In genomic region chr19:511101-511841, GRCh38 we compare ENCODE assay signal across 8 cellular contexts. TPM values are rescaled to one million over a fixed set of nuclear protein-coding genes. Genes with fewer than 3 reads are reported as not detected.
DNase-seq lines count a peak whose midpoint lies in the region; ATAC-seq and TF ChIP-seq lines count a peak whose summit lies in the region.

No MANE protein-coding gene starts in this region.

- CTCF ChIA-PET in IMR-90 (lab: Yijun Ruan, JAX), result interaction anchor here (0.9 to 1.5 kb wide), 4 partner anchors 11 to 22 kb away, joined by 3 to 11 read pairs (median 4); partner anchors contain the start of gene CDC34

- POLR2A ChIA-PET in IMR-90 (lab: Charles Lee; ENCODE audit: unreplicated experiment), result no interaction called here

- no peak overlapping the region for H2BK120ac ChIP-seq in IMR-90 (ENCODE audit: low read depth, low read length)

- peaks cover 10% of the 10 kb centered on the region for H4K20me1 ChIP-seq in IMR-90 (ENCODE audit: insufficient read depth, low read length)

- H3K27ac ChIP-seq in IMR-90 (ENCODE audit: insufficient read depth, low read length), result 0 out of 2 replicates have a peak overlapping the region, but pooled peaks have one; percentile 10
- peak overlapping the region; percentile 75 to 78 (median 76) for H3K27ac ChIP-seq in Peyer's patch
- peak overlapping the region in 11 of 12 donors; percentile 10 to 90 (median 76) for H3K27ac ChIP-seq in heart left ventricle

- no peak overlapping the region for H2BK20ac ChIP-seq in IMR-90 (ENCODE audit: low read depth, low read length)

- no peak overlapping the region for H3K4me2 ChIP-seq in IMR-90 (ENCODE audit: low read depth, low read length)

- ATAC-seq in IMR-90 (ENCODE audit: low read depth), result no peak
- ATAC-seq in heart left ventricle, result peak in 1 of 4 donors; percentile 36
- no peak for ATAC-seq in GM21576 (IDR thresholded peaks at IDR 0.05; ENCODE audit: unreplicated experiment)
- no peak for ATAC-seq in GM21737 (IDR thresholded peaks at IDR 0.05; ENCODE audit: unreplicated experiment)

- WGBS in IMR-90 (ENCODE audit: extremely low coverage in 2 of 2, insufficient read length in 1 of 2), 2 experiments, result 67% methylated on average over 6 of the region's 29 CpGs; no CpG with 5 or more reads in 1 of the 2 experiments
- 55 to 70% (median 61%) methylated on average over 29 of the region's 29 CpGs for WGBS in heart left ventricle, 4 donors

- H2BK15ac ChIP-seq in IMR-90 (ENCODE audit: low read depth, low read length), result no peak overlapping the region

- no peaks in the 10 kb centered on the region for H3K9me3 ChIP-seq in IMR-90 (ENCODE audit: control insufficient read depth, insufficient read depth, low read length)
- H3K9me3 ChIP-seq in Peyer's patch, result no peaks in the 10 kb centered on the region
- no peaks in the 10 kb centered on the region for H3K9me3 ChIP-seq in heart left ventricle

- intact Hi-C loops in IMR-90 (cut with micrococcal nuclease) (loop anchor here (2.0 kb wide), 1 partner anchor 22 kb away; no protein-coding TSS in a partner anchor), heart left ventricle (cut with DNase I) (no loop called here)

- TF ChIP-seq CTCF in IMR-90 (conservative IDR thresholded peaks at IDR 0.05; ENCODE audit: low read depth, low read length) (no peak), Peyer's patch (IDR thresholded peaks at IDR 0.05) (no peak), heart left ventricle (IDR thresholded peaks at IDR 0.05) (no peak)

- H3K79me1 ChIP-seq in IMR-90 (ENCODE audit: low read depth in 1 of 2, low read length in 2 of 2), result peaks cover 4 to 43% of the 10 kb centered on the region in 2 experiments

- dilution Hi-C loops in IMR-90 (cut with HindIII; ENCODE audit: low sequenced_read_pairs, unreplicated experiment), result no loop called here

- H3K23ac ChIP-seq in IMR-90 (ENCODE audit: low read depth, low read length), result no peak overlapping the region

- H3K4me1 ChIP-seq in IMR-90 (ENCODE audit: control insufficient read depth, insufficient read depth, low read length) (peaks cover 11% of the 10 kb centered on the region), Peyer's patch (peaks cover 5 to 35% (median 17%) of the 10 kb centered on the region in 4 donors), heart left ventricle (peaks cover 6 to 49% (median 25%) of the 10 kb centered on the region in 12 donors)

- no peak overlapping the region for H3K9ac ChIP-seq in IMR-90 (ENCODE audit: low read depth, low read length)

- peak overlapping the region in 1 of 2 experiments; percentile 54; a peak in 1 of 4 replicates for H4K8ac ChIP-seq in IMR-90 (ENCODE audit: low read depth in 2 of 2, low read length in 2 of 2)

- in situ Hi-C loops in IMR-90 (cut with MboI; ENCODE audit: low sequenced_read_pairs), result no loop called here

- H3K9me1 ChIP-seq in IMR-90 (ENCODE audit: insufficient read depth, low read length), result peaks cover 8% of the 10 kb centered on the region; the same call in 1 of the 2 replicates

- no peak overlapping the region for H3K4ac ChIP-seq in IMR-90 (ENCODE audit: low read depth, low read length)

- no peak overlapping the region for H3K4me3 ChIP-seq in IMR-90 (ENCODE audit: insufficient read depth, low read depth, low read length)
- peak overlapping the region; percentile 25 to 45 (median 36) for H3K4me3 ChIP-seq in Peyer's patch
- H3K4me3 ChIP-seq in heart left ventricle, result peak overlapping the region in 8 of 12 donors; percentile 12 to 45 (median 34)

- no peak overlapping the region for H3K56ac ChIP-seq in IMR-90 (ENCODE audit: extremely low read depth, insufficient read depth, low read length)

- H2BK5ac ChIP-seq in IMR-90 (ENCODE audit: low read depth, low read length, poor library complexity, severe bottlenecking), result peak overlapping the region; percentile 7

- H3K36me3 ChIP-seq in IMR-90 (ENCODE audit: control insufficient read depth, insufficient read depth, low read length), result peaks cover 12% of the 10 kb centered on the region
- peaks cover 0 to 6% (median 0%) of the 10 kb centered on the region in 3 donors for H3K36me3 ChIP-seq in Peyer's patch
- peaks cover 0 to 14% (median 8%) of the 10 kb centered on the region in 9 donors for H3K36me3 ChIP-seq in heart left ventricle

- peak overlapping the region; percentile 57 for H2AFZ ChIP-seq in IMR-90 (replicated peaks; ENCODE audit: low read length, poor library complexity)

- H3K18ac ChIP-seq in IMR-90 (ENCODE audit: low read depth, low read length), result no peak overlapping the region

- no peak overlapping the region for H3K14ac ChIP-seq in IMR-90 (replicated peaks; ENCODE audit: low read depth, low read length)

- DNase-seq in IMR-90, result peak; percentile 36
- peak; percentile 75 to 91 (median 79) for DNase-seq in Peyer's patch
- DNase-seq in activated effector memory CD4-positive, alpha-beta T cell treated with Interleukin-2 at 50 U/mL for 16 hours, result peak; percentile 82
- peak in 4 of 5 donors; percentile 44 to 77 (median 68) for DNase-seq in heart left ventricle
- peak; percentile 52 to 71 for DNase-seq in stimulated activated CD4-positive, alpha-beta T cell treated with anti-CD3 and anti-CD28 coated beads, Interleukin-15, amount 100 ng/mL, for 1 hour (ENCODE audit: low read depth in 1 of 2, low spot score in 1 of 2)
- no peak for DNase-seq in globus pallidus (ENCODE audit: low spot score)

- no TSS peak for BruUV-seq in IMR-90 (replicated peaks; lab: Mats Ljungman, UMichigan)

- H4K5ac ChIP-seq in IMR-90 (ENCODE audit: low read depth, low read length), result no peak overlapping the region; the same call in 1 of the 2 replicates

- H3K27me3 ChIP-seq in IMR-90 (ENCODE audit: control insufficient read depth, insufficient read depth, low read length) (no peaks in the 10 kb centered on the region), Peyer's patch (no peaks in the 10 kb centered on the region), heart left ventricle (no peaks in the 10 kb centered on the region)

- TF ChIP-seq POLR2A in IMR-90 (IDR thresholded peaks at IDR 0.05; ENCODE audit: low read depth, low read length) (no peak), Peyer's patch (IDR thresholded peaks at IDR 0.05) (peak in 1 of 2 donors; percentile 40), heart left ventricle (IDR thresholded peaks at IDR 0.05) (no peak)

- TF ChIP-seq RAD21 in IMR-90 (IDR thresholded peaks at IDR 0.05; ENCODE audit: low read length), result no peak

- no peak overlapping the region; the same call in 1 of the 2 replicates for H2AK5ac ChIP-seq in IMR-90 (ENCODE audit: low read depth, low read length)

- H4K91ac ChIP-seq in IMR-90 (ENCODE audit: insufficient read depth, low read depth, low read length), result no peak overlapping the region

- peak overlapping the region; percentile 55 for H2AK9ac ChIP-seq in IMR-90 (replicated peaks; ENCODE audit: low read depth, low read length, poor library complexity)

TF ChIP-seq in IMR-90, 13 proteins besides CTCF, POLR2A, EP300 and RAD21 (continues in another document):
- TF ChIP-seq SMC3 (IDR thresholded peaks at IDR 0.05; ENCODE audit: low read depth, low read length) (no peak), NFE2L2 (IDR thresholded peaks at IDR 0.05; ENCODE audit: low read depth, low read length) (no peak), MAZ (IDR thresholded peaks at IDR 0.05; ENCODE audit: borderline replicate concordance, low read depth, low read length) (no peak), RFX5 (IDR thresholded peaks at IDR 0.05; ENCODE audit: low read depth, low read length) (no peak)

RNA-seq across cellular contexts. Expression of gene TPGS1, which starts 4.0 kb away (rescaled TPM):
- total RNA-seq in IMR-90 (2012; rRNA removed) (2.7 and 4.2 TPM in 2 replicates), Peyer's patch (10 to 100 TPM; 11.6 to 35.7 (median 24.2) TPM), heart left ventricle (10 to 100 TPM in 8 of 9 donors, 1 to 10 TPM in 1; 5.7 to 39.3 (median 11.3) TPM)
- polyA plus RNA-seq in IMR-90 (2012; rRNA removed) (6.3 and 13.9 TPM in 2 replicates), heart left ventricle (10 to 100 TPM; 18.3 to 18.6 TPM)
- 13.7 and 31.3 TPM in 2 replicates for polyA plus RNA-seq in IMR-90 (2012; cell fraction: cytosol; rRNA removed)
- polyA plus RNA-seq in IMR-90 (2012; cell fraction: nucleus; rRNA removed; ENCODE audit: low replicate concordance), result 5.7 and 24.7 TPM in 2 replicates

RNA-seq across cellular contexts. Expression of gene MADCAM1, which starts 15.0 kb away (rescaled TPM):
- total RNA-seq in IMR-90 (2012; rRNA removed), result not detected in 2 replicates
- 0.24 and 0.26 TPM in 2 replicates for polyA plus RNA-seq in IMR-90 (2012; rRNA removed)
- 0.35 TPM in 1 of 2 replicates, not detected in the other for polyA plus RNA-seq in IMR-90 (2012; cell fraction: cytosol; rRNA removed)
- polyA plus RNA-seq in IMR-90 (2012; cell fraction: nucleus; rRNA removed; ENCODE audit: low replicate concordance), result 1.1 and 2.5 TPM in 2 replicates
- total RNA-seq in Peyer's patch, result 10 to 100 TPM in 1 of 4 donors, 1 to 10 TPM in 3; 1.4 to 25.6 (median 5.1) TPM
- under 1 TPM in 8 of 9 donors, not detected in 1; 0.23 to 0.56 (median 0.36) TPM for total RNA-seq in heart left ventricle
- polyA plus RNA-seq in heart left ventricle, result under 1 TPM; 0.04 to 0.61 TPM

RNA-seq across cellular contexts. Expression of gene CDC34, which starts 20.3 kb away (rescaled TPM):
- total RNA-seq in IMR-90 (2012; rRNA removed) (35.7 and 39.2 TPM in 2 replicates), Peyer's patch (10 to 100 TPM; 65.6 to 91.1 (median 75.2) TPM), heart left ventricle (100 to 1,000 TPM in 3 of 9 donors, 10 to 100 TPM in 6; 61.9 to 200 (median 84.6) TPM)
- polyA plus RNA-seq in IMR-90 (2012; rRNA removed) (68.9 and 80.8 TPM in 2 replicates), heart left ventricle (100 to 1,000 TPM; 122 to 148 TPM)
- polyA plus RNA-seq in IMR-90 (2012; cell fraction: cytosol; rRNA removed), result 94.6 and 103 TPM in 2 replicates
- polyA plus RNA-seq in IMR-90 (2012; cell fraction: nucleus; rRNA removed; ENCODE audit: low replicate concordance), result 46.7 and 97.7 TPM in 2 replicates

RNA-seq across cellular contexts. Expression of gene GZMM, which starts 32.6 kb away (rescaled TPM):
- total RNA-seq in IMR-90 (2012; rRNA removed) (not detected in 2 replicates), Peyer's patch (1 to 10 TPM in 2 of 4 donors, not detected in 2; 2.8 to 4.0 TPM), heart left ventricle (1 to 10 TPM in 2 of 9 donors, under 1 TPM in 2, not detected in 5; 0.40 to 3.0 (median 0.87) TPM)
- polyA plus RNA-seq in IMR-90 (2012; rRNA removed) (0.11 and 0.24 TPM in 2 replicates), heart left ventricle (under 1 TPM; 0.12 to 0.34 TPM)
- 0.23 and 0.81 TPM in 2 replicates for polyA plus RNA-seq in IMR-90 (2012; cell fraction: cytosol; rRNA removed)
- 0.11 and 0.50 TPM in 2 replicates for polyA plus RNA-seq in IMR-90 (2012; cell fraction: nucleus; rRNA removed; ENCODE audit: low replicate concordance)

RNA-seq across cellular contexts. Expression of gene SHC2, which starts 50.4 kb away (rescaled TPM):
- under 0.01 TPM in 1 of 2 replicates, not detected in the other for total RNA-seq in IMR-90 (2012; rRNA removed)
- 0.68 and 0.72 TPM in 2 replicates for polyA plus RNA-seq in IMR-90 (2012; rRNA removed)
- 0.14 and 0.65 TPM in 2 replicates for polyA plus RNA-seq in IMR-90 (2012; cell fraction: cytosol; rRNA removed)
- polyA plus RNA-seq in IMR-90 (2012; cell fraction: nucleus; rRNA removed; ENCODE audit: low replicate concordance), result 5.9 and 6.9 TPM in 2 replicates
- 10 to 100 TPM in 3 of 4 donors, 1 to 10 TPM in 1; 9.5 to 33.0 (median 18.3) TPM for total RNA-seq in Peyer's patch
- 10 to 100 TPM in 7 of 9 donors, 1 to 10 TPM in 2; 9.1 to 35.8 (median 14.6) TPM for total RNA-seq in heart left ventricle
- polyA plus RNA-seq in heart left ventricle, result 10 to 100 TPM in 1 of 2 donors, 1 to 10 TPM in 1; 6.7 to 22.3 TPM

Comparison
In these comparisons a context has a peak if more than half of its experiments do, and no peak if none do; other contexts are left out.
1. H3K27ac ChIP-seq: peak in every context shown above with its lines; median percentile 76 in Peyer's patch; 76 in heart left ventricle; 10 in IMR-90.